8 cellular contexts compared by ENCODE assay signal in genomic region chr2:207143131-207143473, GRCh38. TPM values are rescaled to one million over a fixed set of nuclear protein-coding genes. Genes with fewer than 3 reads are reported as not detected.
DNase-seq lines count a peak whose midpoint lies in the region; ATAC-seq and TF ChIP-seq lines count a peak whose summit lies in the region.

No MANE protein-coding gene starts in this region.

- intact Hi-C loops in activated CD4-positive, alpha-beta T cell treated with anti-CD3 and anti-CD28 coated beads, Interleukin-2, amount 10 ng/mL, durations not matched to agents 24 days and 14 days (cut with micrococcal nuclease), result loop anchor here (1.0 to 2.0 kb wide), 2 partner anchors 20 to 22 kb away; partner anchors contain the start of gene KLF7
- intact Hi-C loops in activated T-helper 1 cell treated with anti-CD3 and anti-CD28 coated beads, Interleukin-12 subunit alpha, Interleukin-12 subunit beta, Interleukin-2, Interleukin-4 antibody, amounts not matched to agents 30 ng/mL and 10 ng/mL and 1 ng/mL, durations not matched to agents 14 hours and 24 hours and 36 hours (cut with micrococcal nuclease), result loop anchor here (1.0 to 10.0 kb wide), 5 partner anchors 13 to 1058 kb away; partner anchors contain the start of gene INO80D

- DNase-seq in activated CD4-positive, alpha-beta T cell treated with anti-CD3 and anti-CD28 coated beads, Interleukin-2, amount 10 ng/mL, durations not matched to agents 24 days and 14 days, result no peak
- DNase-seq in activated CD4-positive, alpha-beta T cell treated with anti-CD3 and anti-CD28 coated beads for 48 hours, result no peak
- no peak for DNase-seq in activated T-helper 1 cell treated with anti-CD3 and anti-CD28 coated beads, Interleukin-12 subunit alpha, Interleukin-12 subunit beta, Interleukin-2, Interleukin-4 antibody, amounts not matched to agents 30 ng/mL and 10 ng/mL and 1 ng/mL, durations not matched to agents 14 hours and 24 hours and 36 hours (ENCODE audit: low spot score)
- DNase-seq in thoracic aorta (ENCODE audit: low spot score) (no peak), NCI-H1436 treated with DMSO at 0.1 percent for 48 hours (lab: John Stamatoyannopoulos, UW) (no peak), NCI-H1105 treated with DMSO at 0.1 percent for 48 hours (lab: John Stamatoyannopoulos, UW) (no peak), omental fat pad (ENCODE audit: low spot score) (no peak)

- H3K4me1 ChIP-seq in thoracic aorta (ENCODE audit: control insufficient read depth in 1 of 2, low read depth in 2 of 2), result peaks cover 71 to 96% of the 10 kb centered on the region in 2 donors

- peak overlapping the region; percentile 81 for H3K27ac Mint-ChIP-seq in activated CD4-positive, alpha-beta T cell treated with anti-CD3 and anti-CD28 coated beads, Interleukin-2, amount 10 ng/mL, durations not matched to agents 24 days and 14 days
- peak overlapping the region; percentile 90 for H3K27ac Mint-ChIP-seq in activated T-helper 1 cell treated with anti-CD3 and anti-CD28 coated beads, Interleukin-12 subunit alpha, Interleukin-12 subunit beta, Interleukin-2, Interleukin-4 antibody, amounts not matched to agents 30 ng/mL and 10 ng/mL and 1 ng/mL, durations not matched to agents 14 hours and 24 hours and 36 hours

- H3K4me3 Mint-ChIP-seq in activated CD4-positive, alpha-beta T cell treated with anti-CD3 and anti-CD28 coated beads, Interleukin-2, amount 10 ng/mL, durations not matched to agents 24 days and 14 days, result peak overlapping the region; percentile 82
- peak overlapping the region; percentile 61 for H3K4me3 Mint-ChIP-seq in activated T-helper 1 cell treated with anti-CD3 and anti-CD28 coated beads, Interleukin-12 subunit alpha, Interleukin-12 subunit beta, Interleukin-2, Interleukin-4 antibody, amounts not matched to agents 30 ng/mL and 10 ng/mL and 1 ng/mL, durations not matched to agents 14 hours and 24 hours and 36 hours

- peaks cover 52% of the 10 kb centered on the region for H3K36me3 Mint-ChIP-seq in activated CD4-positive, alpha-beta T cell treated with anti-CD3 and anti-CD28 coated beads, Interleukin-2, amount 10 ng/mL, durations not matched to agents 24 days and 14 days (ENCODE audit: low read depth)
- H3K36me3 Mint-ChIP-seq in activated T-helper 1 cell treated with anti-CD3 and anti-CD28 coated beads, Interleukin-12 subunit alpha, Interleukin-12 subunit beta, Interleukin-2, Interleukin-4 antibody, amounts not matched to agents 30 ng/mL and 10 ng/mL and 1 ng/mL, durations not matched to agents 14 hours and 24 hours and 36 hours (ENCODE audit: low read depth), result peaks cover 26% of the 10 kb centered on the region

- peaks cover 4% of the 10 kb centered on the region for H3K9me3 Mint-ChIP-seq in activated CD4-positive, alpha-beta T cell treated with anti-CD3 and anti-CD28 coated beads, Interleukin-2, amount 10 ng/mL, durations not matched to agents 24 days and 14 days
- H3K9me3 Mint-ChIP-seq in activated T-helper 1 cell treated with anti-CD3 and anti-CD28 coated beads, Interleukin-12 subunit alpha, Interleukin-12 subunit beta, Interleukin-2, Interleukin-4 antibody, amounts not matched to agents 30 ng/mL and 10 ng/mL and 1 ng/mL, durations not matched to agents 14 hours and 24 hours and 36 hours, result no peaks in the 10 kb centered on the region

- H3K4me3 ChIP-seq in thoracic aorta, result peak overlapping the region; percentile 50

- H3K27ac ChIP-seq in layer of hippocampus (ENCODE audit: low read depth, low read length) (peak overlapping the region; percentile 82), thoracic aorta (peak overlapping the region; percentile 87 to 89)

- H3K36me3 ChIP-seq in thoracic aorta, result no peaks in the 10 kb centered on the region

- TF ChIP-seq CTCF in thoracic aorta (IDR thresholded peaks at IDR 0.05), result no peak
- no peak for TF ChIP-seq CTCF in omental fat pad (IDR thresholded peaks at IDR 0.05)

- peaks cover 2% of the 10 kb centered on the region for H3K27me3 Mint-ChIP-seq in activated CD4-positive, alpha-beta T cell treated with anti-CD3 and anti-CD28 coated beads, Interleukin-2, amount 10 ng/mL, durations not matched to agents 24 days and 14 days
- peaks cover 6% of the 10 kb centered on the region for H3K27me3 Mint-ChIP-seq in activated T-helper 1 cell treated with anti-CD3 and anti-CD28 coated beads, Interleukin-12 subunit alpha, Interleukin-12 subunit beta, Interleukin-2, Interleukin-4 antibody, amounts not matched to agents 30 ng/mL and 10 ng/mL and 1 ng/mL, durations not matched to agents 14 hours and 24 hours and 36 hours (ENCODE audit: insufficient read depth)

- H3K27me3 ChIP-seq in layer of hippocampus (ENCODE audit: control insufficient read depth, insufficient read depth, low read length) (no peaks in the 10 kb centered on the region), thoracic aorta (replicated peaks; ENCODE audit: insufficient read depth) (no peaks in the 10 kb centered on the region)

- no peaks in the 10 kb centered on the region for H3K9me3 ChIP-seq in thoracic aorta

- peaks cover 56% of the 10 kb centered on the region for H3K4me1 Mint-ChIP-seq in activated CD4-positive, alpha-beta T cell treated with anti-CD3 and anti-CD28 coated beads, Interleukin-2, amount 10 ng/mL, durations not matched to agents 24 days and 14 days
- peaks cover 57% of the 10 kb centered on the region for H3K4me1 Mint-ChIP-seq in activated T-helper 1 cell treated with anti-CD3 and anti-CD28 coated beads, Interleukin-12 subunit alpha, Interleukin-12 subunit beta, Interleukin-2, Interleukin-4 antibody, amounts not matched to agents 30 ng/mL and 10 ng/mL and 1 ng/mL, durations not matched to agents 14 hours and 24 hours and 36 hours (ENCODE audit: low read depth)

- ATAC-seq in thoracic aorta (ENCODE audit: insufficient number of reproducible peaks, low FRiP score, low read depth) (peak; percentile 14), omental fat pad (ENCODE audit: low FRiP score) (no peak)

RNA-seq across cellular contexts. Expression of gene KLF7, which starts 22.6 kb away (rescaled TPM):
- 12.6 and 14.1 TPM in 2 replicates for total RNA-seq in activated CD4-positive, alpha-beta T cell treated with anti-CD3 and anti-CD28 coated beads, Interleukin-2, amount 10 ng/mL, durations not matched to agents 24 days and 14 days
- total RNA-seq in activated T-helper 1 cell treated with anti-CD3 and anti-CD28 coated beads, Interleukin-12 subunit alpha, Interleukin-12 subunit beta, Interleukin-2, Interleukin-4 antibody, amounts not matched to agents 30 ng/mL and 10 ng/mL and 1 ng/mL, durations not matched to agents 14 hours and 24 hours and 36 hours, result 13.4 and 16.5 TPM in 2 replicates
- 10 to 100 TPM; 27.2 to 28.3 TPM for total RNA-seq in thoracic aorta
- total RNA-seq in omental fat pad, result 10 to 100 TPM; 23.0 to 76.3 (median 32.4) TPM
